In the genomic region with DNA sequence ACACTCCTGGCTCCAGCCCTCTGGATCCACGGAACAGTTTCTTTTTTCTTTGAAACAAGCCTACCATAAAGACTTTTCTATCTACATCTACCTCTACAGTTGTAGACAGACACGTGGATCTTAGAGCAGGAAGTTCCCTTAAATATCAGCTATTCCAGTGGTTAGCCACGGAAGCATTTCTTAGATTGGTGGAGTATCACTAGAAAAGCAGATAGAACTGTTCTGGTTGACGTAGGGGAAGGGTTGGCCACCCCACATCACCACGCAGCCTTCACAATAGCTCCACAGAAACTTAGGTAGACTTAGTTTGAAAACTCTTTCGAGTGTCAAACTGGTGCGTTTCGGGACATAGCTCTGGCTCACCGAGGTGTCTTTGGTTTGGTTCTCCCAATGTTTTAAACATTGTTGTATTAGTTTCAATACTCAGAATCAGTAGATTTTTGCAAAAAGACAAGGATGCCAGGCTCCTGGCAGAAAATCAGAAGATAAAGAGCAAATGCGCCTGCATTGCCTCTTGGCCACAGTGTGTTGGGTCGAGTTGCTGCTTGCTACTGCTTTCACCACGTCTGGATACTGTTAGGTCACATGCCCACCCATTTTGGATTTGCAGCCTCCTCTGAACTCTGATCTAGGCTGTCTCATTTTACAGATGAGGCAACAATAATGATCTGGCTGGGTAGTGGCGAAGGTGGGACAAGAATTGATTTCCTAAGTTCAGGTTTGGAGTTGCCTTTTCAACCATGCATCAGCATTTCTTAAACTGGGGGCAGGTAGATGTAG, we compare ENCODE assay signal across 1 cellular context.
TF ChIP-seq lines count a peak whose summit lies in the region.

No MANE protein-coding gene starts in this region.

TF ChIP-seq in SK-N-SH, 30 proteins besides CTCF, POLR2A, EP300 and RAD21 (continued from another document):
- TF ChIP-seq RXRA (IDR thresholded peaks at IDR 0.05; ENCODE audit: borderline replicate concordance, low read depth) (no peak), GATA2 (CRISPR knock-in tag; IDR thresholded peaks at IDR 0.05) (no peak), FOXJ3 (CRISPR knock-in tag; IDR thresholded peaks at IDR 0.05) (no peak), YY1 (IDR thresholded peaks at IDR 0.05; ENCODE audit: low read depth) (no peak), FOSL2 (IDR thresholded peaks at IDR 0.05; ENCODE audit: borderline replicate concordance, low read depth) (no peak), PBX3 (IDR thresholded peaks at IDR 0.05) (no peak), JUND (IDR thresholded peaks at IDR 0.05) (no peak), POLR2AphosphoS5 (IDR thresholded peaks at IDR 0.05; ENCODE audit: low read depth, low read length) (no peak), ZBTB33 (IDR thresholded peaks at IDR 0.05; ENCODE audit: borderline replicate concordance, low read depth) (no peak)
- TF ChIP-seq, protein P1, sequence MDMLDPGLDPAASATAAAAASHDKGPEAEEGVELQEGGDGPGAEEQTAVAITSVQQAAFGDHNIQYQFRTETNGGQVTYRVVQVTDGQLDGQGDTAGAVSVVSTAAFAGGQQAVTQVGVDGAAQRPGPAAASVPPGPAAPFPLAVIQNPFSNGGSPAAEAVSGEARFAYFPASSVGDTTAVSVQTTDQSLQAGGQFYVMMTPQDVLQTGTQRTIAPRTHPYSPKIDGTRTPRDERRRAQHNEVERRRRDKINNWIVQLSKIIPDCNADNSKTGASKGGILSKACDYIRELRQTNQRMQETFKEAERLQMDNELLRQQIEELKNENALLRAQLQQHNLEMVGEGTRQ (IDR thresholded peaks at IDR 0.05; ENCODE audit: borderline replicate concordance, low read depth, low read length), result no peak
